ENCODE assay signal across 14 cellular contexts in genomic region chr3:23919628-23920027, GRCh38. TPM values are rescaled to one million over a fixed set of nuclear protein-coding genes. Genes with fewer than 3 reads are reported as not detected.
DNase-seq lines count a peak whose midpoint lies in the region; ATAC-seq and TF ChIP-seq lines count a peak whose summit lies in the region.
"Had no signal": no experiment of that assay in that cellular context is flagged by ENCODE, and none has a peak within 500 bp of the region (broad histone marks: within the 10 kb centered on the region; RNA-seq: fewer than 3 reads in every experiment).

No MANE protein-coding gene starts in this region.

- no peak for DNase-seq in activated naive CD4-positive, alpha-beta T cell treated with anti-CD3 and anti-CD28 coated beads for 36 hours
- DNase-seq in activated naive CD4-positive, alpha-beta T cell (lab: John Stamatoyannopoulos, UW) = no peak
- DNase-seq in PC-9 (no peak), epithelial cell of prostate (ENCODE audit: low read depth, low spot score) (no peak), smooth muscle cell (lab: John Stamatoyannopoulos, UW; ENCODE audit: unreplicated experiment) (no peak), suprapubic skin (ENCODE audit: low spot score in 2 of 2) (no peak), ureter (ENCODE audit: low spot score) (no peak)
- DNase-seq: activated CD8-positive, alpha-beta memory T cell treated with anti-CD3 and anti-CD28 coated beads, Interleukin-2, amount 10 ng/mL, durations not matched to agents 7 days and 5 days; AML-193; NCI-H510A; occipital lobe; stimulated activated CD4-positive, alpha-beta T cell treated with anti-CD3 and anti-CD28 coated beads, Interleukin-1b, Interleukin-23, amount 100 ng/mL, for 48 hours; SW 1271 had no signal

- no peaks in the 10 kb centered on the region for H3K27me3 Mint-ChIP-seq in activated naive CD4-positive, alpha-beta T cell treated with anti-CD3 and anti-CD28 coated beads for 36 hours (ENCODE audit: low read depth)
- H3K27me3 Mint-ChIP-seq: activated CD8-positive, alpha-beta memory T cell treated with anti-CD3 and anti-CD28 coated beads, Interleukin-2, amount 10 ng/mL, durations not matched to agents 7 days and 5 days had no signal

- no peak for TF ChIP-seq EP300 in suprapubic skin (IDR thresholded peaks at IDR 0.05)

- H4K20me1 ChIP-seq in PC-9 (ENCODE audit: insufficient read depth) (peaks cover 34% of the 10 kb centered on the region), smooth muscle cell (ENCODE audit: low read depth) (peaks cover 41% of the 10 kb centered on the region)

- H3K4me1 ChIP-seq in PC-9 (replicated peaks; ENCODE audit: insufficient read depth) (peaks cover 35% of the 10 kb centered on the region), smooth muscle cell (ENCODE audit: low read depth) (peaks cover 23% of the 10 kb centered on the region), suprapubic skin (peaks cover 33% of the 10 kb centered on the region)

- POLR2A ChIA-PET in PC-9 (lab: Charles Lee; ENCODE audit: unreplicated experiment) = interaction anchor here (0.6 kb wide), 1 partner anchor 27 kb away, joined by 3 read pairs; no protein-coding TSS in a partner anchor

- no peaks in the 10 kb centered on the region for H3K9me3 Mint-ChIP-seq in activated naive CD4-positive, alpha-beta T cell treated with anti-CD3 and anti-CD28 coated beads for 36 hours

- no peak for ATAC-seq in HG03442 (IDR thresholded peaks at IDR 0.05; ENCODE audit: unreplicated experiment)
- ATAC-seq: activated CD8-positive, alpha-beta memory T cell treated with anti-CD3 and anti-CD28 coated beads, Interleukin-2, amount 10 ng/mL, durations not matched to agents 7 days and 5 days had no signal

- WGBS in smooth muscle cell (ENCODE audit: low lambda C conversion rate) = 93% methylated on average over 2 of the region's 2 CpGs
- WGBS in suprapubic skin = 70% methylated on average over 2 of the region's 2 CpGs

- H3K4me3 Mint-ChIP-seq in activated naive CD4-positive, alpha-beta T cell treated with anti-CD3 and anti-CD28 coated beads for 36 hours = peak overlapping the region; percentile 32

- peak overlapping the region; percentile 97 for H3K4me2 ChIP-seq in PC-9
- peak overlapping the region; percentile 99 for H3K4me2 ChIP-seq in smooth muscle cell

- peaks cover 59% of the 10 kb centered on the region for H3K79me2 ChIP-seq in PC-9 (ENCODE audit: low read depth)
- H3K79me2 ChIP-seq in smooth muscle cell (ENCODE audit: low read depth) = peaks cover 28% of the 10 kb centered on the region

- intact Hi-C loops in activated naive CD4-positive, alpha-beta T cell treated with anti-CD3 and anti-CD28 coated beads for 36 hours (cut with micrococcal nuclease) = loop anchor here (5.0 to 10.0 kb wide), 2 partner anchors 87 to 235 kb away; no protein-coding TSS in a partner anchor
- intact Hi-C loops in PC-9 (cut with micrococcal nuclease; ENCODE audit: unreplicated experiment) = loop anchor here (10.0 kb wide), 1 partner anchor 315 kb away; no protein-coding TSS in a partner anchor

- peak overlapping the region; percentile 56 for H3K27ac Mint-ChIP-seq in activated naive CD4-positive, alpha-beta T cell treated with anti-CD3 and anti-CD28 coated beads for 36 hours

- H3K9me2 ChIP-seq in PC-9 (ENCODE audit: insufficient read depth) = no peaks in the 10 kb centered on the region; the same call in 1 of the 2 replicates

- H3K27me3 ChIP-seq in PC-9 (ENCODE audit: insufficient read depth, low read depth) = no peaks in the 10 kb centered on the region
- H3K27me3 ChIP-seq in smooth muscle cell (ENCODE audit: low read depth) = no peaks in the 10 kb centered on the region
- no peaks in the 10 kb centered on the region for H3K27me3 ChIP-seq in suprapubic skin

- H3K27ac ChIP-seq in PC-9 (no peak overlapping the region), epithelial cell of prostate (peak overlapping the region; percentile 87), smooth muscle cell (ENCODE audit: low read depth) (no peak overlapping the region), suprapubic skin (no peak overlapping the region)

- no peak for TF ChIP-seq POLR2A in suprapubic skin (IDR thresholded peaks at IDR 0.05)

- no peak for TF ChIP-seq CTCF in PC-9 (conservative IDR thresholded peaks at IDR 0.05)
- no peak for TF ChIP-seq CTCF in smooth muscle cell (IDR thresholded peaks at IDR 0.05; ENCODE audit: borderline replicate concordance, insufficient read depth, poor library complexity, severe bottlenecking)
- TF ChIP-seq CTCF in suprapubic skin (IDR thresholded peaks at IDR 0.05) = no peak

- no peak overlapping the region for H2AFZ ChIP-seq in PC-9
- no peak overlapping the region for H2AFZ ChIP-seq in smooth muscle cell (ENCODE audit: low read depth)

- H3K4me3 ChIP-seq in PC-9 = peak overlapping the region; percentile 91; the same call in 1 of the 2 replicates
- no peak overlapping the region for H3K4me3 ChIP-seq in smooth muscle cell
- no peak overlapping the region for H3K4me3 ChIP-seq in suprapubic skin

- H3K36me3 Mint-ChIP-seq in activated naive CD4-positive, alpha-beta T cell treated with anti-CD3 and anti-CD28 coated beads for 36 hours (ENCODE audit: low read depth) = peaks cover 40% of the 10 kb centered on the region

- CTCF ChIA-PET in activated naive CD4-positive, alpha-beta T cell treated with anti-CD3 and anti-CD28 coated beads for 36 hours (lab: Charles Lee) = no interaction called here
- CTCF ChIA-PET in PC-9 (lab: Charles Lee) = interaction anchor here (0.6 kb wide), 2 partner anchors 540 to 748 kb away, joined by 3 to 6 read pairs; no protein-coding TSS in a partner anchor

- H3F3A ChIP-seq in PC-9 (ENCODE audit: insufficient read depth, low read depth) = peaks cover 63% of the 10 kb centered on the region
- peaks cover 21% of the 10 kb centered on the region for H3F3A ChIP-seq in smooth muscle cell (ENCODE audit: low read depth)

- BruUV-seq in PC-9 (replicated peaks; lab: Mats Ljungman, UMichigan) = no TSS peak

- no peak overlapping the region for H3K9ac ChIP-seq in smooth muscle cell (ENCODE audit: low read depth)

- peaks cover 38% of the 10 kb centered on the region for H3K4me1 Mint-ChIP-seq in activated naive CD4-positive, alpha-beta T cell treated with anti-CD3 and anti-CD28 coated beads for 36 hours (ENCODE audit: low read depth)

- peaks cover 31% of the 10 kb centered on the region for H3K36me3 ChIP-seq in PC-9 (ENCODE audit: low read depth)
- H3K36me3 ChIP-seq in smooth muscle cell (ENCODE audit: low read depth) = no peaks in the 10 kb centered on the region
- peaks cover 42% of the 10 kb centered on the region for H3K36me3 ChIP-seq in suprapubic skin

- H3K9me3 ChIP-seq in PC-9 (ENCODE audit: insufficient read depth, low read depth) (no peaks in the 10 kb centered on the region), smooth muscle cell (replicated peaks; ENCODE audit: low read depth) (no peaks in the 10 kb centered on the region), suprapubic skin (no peaks in the 10 kb centered on the region)

RNA-seq across cellular contexts. Expression of gene RPL15, which starts 2.7 kb away (rescaled TPM):
- 1,000 to 10,000 TPM; 2,861 to 2,959 TPM for total RNA-seq in activated naive CD4-positive, alpha-beta T cell treated with anti-CD3 and anti-CD28 coated beads for 36 hours
- total RNA-seq in PC-9 (2021) (1,784 and 1,876 TPM in 2 replicates), smooth muscle cell (2,505 and 2,593 TPM in 2 replicates), suprapubic skin (1,000 to 10,000 TPM; 1,650 to 2,624 (median 2,399) TPM), ureter (1,981 TPM)
- polyA plus RNA-seq in smooth muscle cell = 1,471 and 1,491 TPM in 2 replicates

RNA-seq across cellular contexts. Expression of gene NKIRAS1, which starts 2.8 kb away (rescaled TPM):
- 1 to 10 TPM; 2.4 to 3.1 TPM for total RNA-seq in activated naive CD4-positive, alpha-beta T cell treated with anti-CD3 and anti-CD28 coated beads for 36 hours
- 8.6 and 12.6 TPM in 2 replicates for total RNA-seq in PC-9 (2021)
- 15.5 and 17.1 TPM in 2 replicates for total RNA-seq in smooth muscle cell
- 14.9 and 15.3 TPM in 2 replicates for polyA plus RNA-seq in smooth muscle cell
- 1 to 10 TPM; 6.7 to 9.5 (median 9.0) TPM for total RNA-seq in suprapubic skin
- total RNA-seq in ureter = 4.9 TPM

RNA-seq across cellular contexts. Expression of gene NR1D2, which starts 25.5 kb away (rescaled TPM):
- 1 to 10 TPM; 6.0 to 7.0 TPM for total RNA-seq in activated naive CD4-positive, alpha-beta T cell treated with anti-CD3 and anti-CD28 coated beads for 36 hours
- total RNA-seq in PC-9 (2021) (53.9 and 66.0 TPM in 2 replicates), smooth muscle cell (34.0 and 37.8 TPM in 2 replicates), suprapubic skin (10 to 100 TPM; 24.4 to 44.1 (median 39.1) TPM), ureter (41.4 TPM)
- polyA plus RNA-seq in smooth muscle cell = 11.7 and 12.1 TPM in 2 replicates
